In the genomic region with DNA sequence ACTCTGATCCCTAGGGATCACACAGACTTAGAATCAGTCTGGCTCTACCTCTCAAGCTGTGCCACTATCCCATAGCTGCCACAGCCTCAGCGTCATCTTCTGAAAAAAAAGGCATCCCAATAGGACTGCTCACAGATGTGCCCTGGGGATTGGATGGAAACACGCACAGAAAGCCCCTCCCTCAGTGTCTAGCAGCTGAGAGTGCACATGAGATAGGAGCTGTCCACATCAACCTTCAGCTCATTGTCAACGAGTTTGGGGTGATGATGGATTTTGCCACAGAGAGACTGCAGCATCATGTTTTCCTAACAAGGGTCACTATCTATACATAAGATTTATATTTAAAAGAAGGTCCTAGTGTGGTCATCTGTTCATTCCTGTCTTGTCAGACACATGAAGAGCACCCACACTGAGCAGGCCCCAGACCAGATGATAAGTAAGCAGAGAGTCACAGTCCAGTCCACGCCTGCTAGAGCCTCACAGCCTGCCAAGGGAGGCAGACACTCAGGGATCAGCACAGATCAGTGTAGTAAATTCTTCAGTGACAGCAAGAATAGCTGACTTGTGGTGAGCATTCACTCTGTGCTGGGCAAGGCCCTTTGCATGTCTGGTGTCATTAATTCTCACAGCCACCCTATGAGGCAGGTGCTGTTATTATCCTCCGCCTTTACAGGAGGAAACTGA, we compare ENCODE assay signal across 21 cellular contexts. TPM values are rescaled to one million over a fixed set of nuclear protein-coding genes. Genes with fewer than 3 reads are reported as not detected.
DNase-seq lines count a peak whose midpoint lies in the region; ATAC-seq and TF ChIP-seq lines count a peak whose summit lies in the region.
"Had no signal": no experiment of that assay in that cellular context is flagged by ENCODE, and none has a peak within 500 bp of the region (broad histone marks: within the 10 kb centered on the region; RNA-seq: fewer than 3 reads in every experiment).

No MANE protein-coding gene starts in this region.

- H3K27ac ChIP-seq in naive thymus-derived CD4-positive, alpha-beta T cell (ENCODE audit: low read depth, low read length), result peak overlapping the region; percentile 49
- H3K27ac ChIP-seq in left lung, result peak overlapping the region in 1 of 2 donors; percentile 39
- H3K27ac ChIP-seq: A549, Peyer's patch, stomach had no signal

- no peaks in the 10 kb centered on the region for H3K9me3 Mint-ChIP-seq in stimulated activated naive CD8-positive, alpha-beta T cell treated with anti-CD3 and anti-CD28 coated beads, Interleukin-15, amount 100 ng/mL, for 72 hours
- no peaks in the 10 kb centered on the region for H3K9me3 Mint-ChIP-seq in naive thymus-derived CD4-positive, alpha-beta T cell
- H3K9me3 Mint-ChIP-seq: activated B cell treated with CpG ODN at 0.5 μM for 24 hours, CD14-positive monocyte, IgD-negative memory B cell had no signal

- no peak overlapping the region for H3K27ac Mint-ChIP-seq in stimulated activated naive CD8-positive, alpha-beta T cell treated with anti-CD3 and anti-CD28 coated beads, Interleukin-15, amount 100 ng/mL, for 72 hours
- peak overlapping the region in 8 of 9 donors; percentile 60 to 95 (median 87) for H3K27ac Mint-ChIP-seq in naive thymus-derived CD4-positive, alpha-beta T cell
- H3K27ac Mint-ChIP-seq: activated B cell treated with CpG ODN at 0.5 μM for 24 hours, CD14-positive monocyte had no signal

- peaks cover 0 to 56% of the 10 kb centered on the region in 2 donors for H3K4me1 ChIP-seq in naive thymus-derived CD4-positive, alpha-beta T cell (ENCODE audit: control insufficient read depth in 2 of 2, insufficient read depth in 2 of 2, low read length in 2 of 2)
- H3K4me1 ChIP-seq in left lung, result peaks cover 0 to 14% of the 10 kb centered on the region in 2 donors
- H3K4me1 ChIP-seq: A549, stomach had no signal

- H3K36me3 Mint-ChIP-seq in naive thymus-derived CD4-positive, alpha-beta T cell, result no peaks in the 10 kb centered on the region
- H3K36me3 Mint-ChIP-seq: CD14-positive monocyte, IgD-negative memory B cell had no signal

- DNase-seq in stimulated activated naive CD8-positive, alpha-beta T cell treated with anti-CD3 and anti-CD28 coated beads, Interleukin-15, Interleukin-2, amounts not matched to agents 100 U/mL and 50 U/mL, for 24 hours, result no peak
- DNase-seq in stimulated activated naive CD8-positive, alpha-beta T cell treated with anti-CD3 and anti-CD28 coated beads, Interleukin-15, amount 100 ng/mL, for 72 hours, result no peak
- DNase-seq in left cardiac atrium, result no peak
- DNase-seq in naive thymus-derived CD4-positive, alpha-beta T cell, result no peak
- no peak for DNase-seq in left lung
- DNase-seq in SIG-M5 (lab: John Stamatoyannopoulos, UW), result no peak
- DNase-seq: activated B cell treated with CpG ODN at 0.5 μM for 24 hours; activated CD4-positive, alpha-beta T cell treated with anti-CD3 and anti-CD28 coated beads, Interleukin-2, amount 50 U/mL, for 48 hours; activated effector memory CD4-positive, alpha-beta T cell treated with Interleukin-2 at 50 U/mL for 16 hours; head of caudate nucleus; NCI-H510A treated with DMSO at 0.1 percent for 48 hours; NK-92 treated with Interleukin-12 subunit alpha and Interleukin-12 subunit beta, amount 100 ng/mL, for 24 hours; Peyer's patch; stimulated activated CD4-positive, alpha-beta T cell treated with anti-CD3 and anti-CD28 coated beads, Interleukin-12 subunit alpha, Interleukin-12 subunit beta, amount 100 ng/mL, for 4 hours; stomach; T1000 had no signal

- no peaks in the 10 kb centered on the region for H3K36me3 ChIP-seq in naive thymus-derived CD4-positive, alpha-beta T cell (ENCODE audit: control insufficient read depth in 2 of 3, insufficient read depth in 3 of 3, low read length in 3 of 3)
- H3K36me3 ChIP-seq in left lung, result no peaks in the 10 kb centered on the region
- H3K36me3 ChIP-seq: Peyer's patch had no signal

- CTCF ChIA-PET in naive thymus-derived CD4-positive, alpha-beta T cell (lab: Charles Lee), result interaction anchor here (1.0 to 2.0 kb wide), 4 partner anchors 33 to 265 kb away, joined by 3 to 10 read pairs (median 7); no protein-coding TSS in a partner anchor

- ATAC-seq in stimulated activated naive CD8-positive, alpha-beta T cell treated with anti-CD3 and anti-CD28 coated beads, Interleukin-15, Interleukin-2, amounts not matched to agents 100 U/mL and 50 U/mL, for 24 hours, result peak; percentile 31
- ATAC-seq in stimulated activated naive CD8-positive, alpha-beta T cell treated with anti-CD3 and anti-CD28 coated beads, Interleukin-15, amount 100 ng/mL, for 72 hours, result no peak
- ATAC-seq in left cardiac atrium (peak; percentile 77 to 78), left lung (no peak), GM18519 (IDR thresholded peaks at IDR 0.05; ENCODE audit: low FRiP score, unreplicated experiment) (no peak)
- ATAC-seq in naive thymus-derived CD4-positive, alpha-beta T cell, result no peak
- no peak for ATAC-seq in activated CD4-positive, CD25-positive, alpha-beta regulatory T cell treated with anti-CD3 and anti-CD28 coated beads, Interleukin-2, amount 50 U/mL, for 24 hours
- ATAC-seq: A549 had no signal

- no peak for TF ChIP-seq CTCF in left lung (IDR thresholded peaks at IDR 0.05)

- intact Hi-C loops in left cardiac atrium (cut with DNase I), result no loop called here
- intact Hi-C loops in naive thymus-derived CD4-positive, alpha-beta T cell (cut with micrococcal nuclease), result loop anchor here in 1 of 2 donors (1.0 to 2.0 kb wide), 2 partner anchors 25 to 47 kb away; a partner anchor contains a TSS
- intact Hi-C loops in left lung (cut with DNase I), result no loop called here

- peaks cover 44% of the 10 kb centered on the region for H3K4me1 Mint-ChIP-seq in stimulated activated naive CD8-positive, alpha-beta T cell treated with anti-CD3 and anti-CD28 coated beads, Interleukin-15, amount 100 ng/mL, for 72 hours
- peaks cover 4 to 72% (median 57%) of the 10 kb centered on the region in 7 donors for H3K4me1 Mint-ChIP-seq in naive thymus-derived CD4-positive, alpha-beta T cell

- H3K4me3 Mint-ChIP-seq in stimulated activated naive CD8-positive, alpha-beta T cell treated with anti-CD3 and anti-CD28 coated beads, Interleukin-15, amount 100 ng/mL, for 72 hours, result no peak overlapping the region
- H3K4me3 Mint-ChIP-seq in naive thymus-derived CD4-positive, alpha-beta T cell, result peak overlapping the region in 8 of 10 donors; percentile 25 to 84 (median 74)
- H3K4me3 Mint-ChIP-seq: activated B cell treated with CpG ODN at 0.5 μM for 24 hours, CD14-positive monocyte had no signal

- H3K9me3 ChIP-seq in naive thymus-derived CD4-positive, alpha-beta T cell (ENCODE audit: control insufficient read depth in 2 of 3, low read length in 3 of 3), result no peaks in the 10 kb centered on the region
- H3K9me3 ChIP-seq in left lung, result no peaks in the 10 kb centered on the region
- H3K9me3 ChIP-seq: A549, Peyer's patch, stomach had no signal

- peaks cover 7% of the 10 kb centered on the region for H3K27me3 Mint-ChIP-seq in stimulated activated naive CD8-positive, alpha-beta T cell treated with anti-CD3 and anti-CD28 coated beads, Interleukin-15, amount 100 ng/mL, for 72 hours
- peaks cover 0 to 11% (median 0%) of the 10 kb centered on the region in 5 donors for H3K27me3 Mint-ChIP-seq in naive thymus-derived CD4-positive, alpha-beta T cell

- POLR2A ChIA-PET in naive thymus-derived CD4-positive, alpha-beta T cell (lab: Charles Lee), result interaction anchor here (0.6 to 2.6 kb wide), 7 partner anchors 12 to 1941 kb away, joined by 3 to 7 read pairs (median 4); a partner anchor contains a TSS

- H3K4me3 ChIP-seq in naive thymus-derived CD4-positive, alpha-beta T cell (ENCODE audit: low read length), result no peak overlapping the region
- H3K4me3 ChIP-seq in left lung, result no peak overlapping the region
- H3K4me3 ChIP-seq: A549, Peyer's patch, stomach had no signal

- no peaks in the 10 kb centered on the region for H3K27me3 ChIP-seq in naive thymus-derived CD4-positive, alpha-beta T cell (ENCODE audit: control insufficient read depth in 2 of 2, insufficient read depth in 2 of 2, low read length in 2 of 2)
- H3K27me3 ChIP-seq in left lung, result peaks cover 0 to 8% of the 10 kb centered on the region in 2 donors
- H3K27me3 ChIP-seq: Peyer's patch had no signal

RNA-seq across cellular contexts. Expression of a gene that starts 25.8 kb away (rescaled TPM):
- total RNA-seq in left cardiac atrium (10 to 100 TPM; 32.8 to 38.6 TPM), left lung (10 to 100 TPM; 14.2 to 17.0 TPM)
- total RNA-seq in naive thymus-derived CD4-positive, alpha-beta T cell, result under 1 TPM in 3 of 5 experiments, not detected in 2; 0.08 to 0.76 (median 0.49) TPM
- polyA plus RNA-seq in naive thymus-derived CD4-positive, alpha-beta T cell, result 1 to 10 TPM in 1 of 2 donors, under 1 TPM in 1; 0.18 to 1.1 TPM
- total RNA-seq: activated B cell treated with CpG ODN at 0.5 μM for 24 hours had no signal
- polyA plus RNA-seq: CD14-positive monocyte, IgD-negative memory B cell had no signal

RNA-seq across cellular contexts. Expression of a gene that starts 47.8 kb away (rescaled TPM):
- 10 to 100 TPM in 1 of 2 donors, 1 to 10 TPM in 1; 8.7 to 15.4 TPM for total RNA-seq in left cardiac atrium
- 10 to 100 TPM; 12.0 to 40.1 (median 32.2) TPM for total RNA-seq in naive thymus-derived CD4-positive, alpha-beta T cell
- polyA plus RNA-seq in naive thymus-derived CD4-positive, alpha-beta T cell, result 1 to 10 TPM; 5.9 to 7.5 TPM
- total RNA-seq in left lung, result 10 to 100 TPM; 12.3 to 15.9 TPM

Comparison
In these comparisons a context has a peak if more than half of its experiments do, and no peak if none do; other contexts are left out.
1. ATAC-seq: peak in stimulated activated naive CD8-positive, alpha-beta T cell treated with anti-CD3 and anti-CD28 coated beads, Interleukin-15, Interleukin-2, amounts not matched to agents 100 U/mL and 50 U/mL, for 24 hours (single experiment) and left cardiac atrium (2 of 2); none in stimulated activated naive CD8-positive, alpha-beta T cell treated with anti-CD3 and anti-CD28 coated beads, Interleukin-15, amount 100 ng/mL, for 72 hours (single experiment), naive thymus-derived CD4-positive, alpha-beta T cell (single experiment), left lung (single experiment), GM18519 (single experiment) and activated CD4-positive, CD25-positive, alpha-beta regulatory T cell treated with anti-CD3 and anti-CD28 coated beads, Interleukin-2, amount 50 U/mL, for 24 hours (0 of 2).
2. H3K27ac Mint-ChIP-seq: peak in naive thymus-derived CD4-positive, alpha-beta T cell (8 of 9); none in stimulated activated naive CD8-positive, alpha-beta T cell treated with anti-CD3 and anti-CD28 coated beads, Interleukin-15, amount 100 ng/mL, for 72 hours (0 of 2).
3. H3K4me3 Mint-ChIP-seq: peak in naive thymus-derived CD4-positive, alpha-beta T cell (8 of 10); none in stimulated activated naive CD8-positive, alpha-beta T cell treated with anti-CD3 and anti-CD28 coated beads, Interleukin-15, amount 100 ng/mL, for 72 hours (0 of 2).
4. RNA of a gene that starts 25.8 kb away (total RNA-seq): 32.8 to 38.6 TPM in left cardiac atrium and 14.2 to 17.0 TPM in left lung; 0.08 to 0.76 TPM in naive thymus-derived CD4-positive, alpha-beta T cell; every median in the first group is over 4 times any median in the second.